ENCODE assay signal across 16 cellular contexts in the genomic region with DNA sequence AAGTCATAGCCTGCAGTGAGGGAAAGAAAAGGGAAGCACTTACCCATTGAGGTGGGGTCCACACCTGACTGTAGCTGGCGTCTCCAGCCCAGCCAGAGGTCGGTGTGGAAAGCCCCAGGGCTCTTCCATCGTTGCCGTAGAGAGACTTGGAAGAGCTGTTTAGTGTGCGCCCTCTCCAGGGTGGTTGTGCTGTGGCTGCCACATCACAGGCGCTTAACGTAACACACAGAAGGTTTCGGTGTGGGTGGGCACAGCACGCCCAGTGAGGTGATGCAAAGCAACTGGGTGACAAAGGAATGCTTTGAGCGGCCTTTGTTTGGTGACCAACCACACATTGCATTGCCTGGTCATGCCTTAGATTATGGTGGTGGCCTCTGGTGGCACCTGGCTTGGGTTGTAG. TPM values are rescaled to one million over a fixed set of nuclear protein-coding genes. Genes with fewer than 3 reads are reported as not detected.
A peak's percentile ranks its signal among the peaks of the same experiment; 100 is the strongest.
DNase-seq lines count a peak whose midpoint lies in the region; ATAC-seq and TF ChIP-seq lines count a peak whose summit lies in the region.
"Had no signal": no experiment of that assay in that cellular context is flagged by ENCODE, and none has a peak within 500 bp of the region (broad histone marks: within the 10 kb centered on the region; RNA-seq: fewer than 3 reads in every experiment).

No MANE protein-coding gene starts in this region.

- H2AFZ ChIP-seq in mammary epithelial cell (ENCODE audit: low read depth, low read length): no peak overlapping the region
- no peak overlapping the region for H2AFZ ChIP-seq in neuronal stem cell (ENCODE audit: low read length)

- H3K27me3 ChIP-seq in GM06990 (replicated peaks; ENCODE audit: control insufficient read depth, insufficient read depth, low read length): no peaks in the 10 kb centered on the region
- H3K27me3 ChIP-seq in mammary epithelial cell (ENCODE audit: insufficient read depth, low read length): no peaks in the 10 kb centered on the region
- no peaks in the 10 kb centered on the region for H3K27me3 ChIP-seq in neuronal stem cell (ENCODE audit: control insufficient read depth in 3 of 3, insufficient read depth in 3 of 3, low read depth in 1 of 3, low read length in 3 of 3)
- H3K27me3 ChIP-seq: BE2C had no signal

- H3K27ac ChIP-seq in mammary epithelial cell (ENCODE audit: insufficient read depth, low read depth, low read length): no peak overlapping the region
- no peak overlapping the region for H3K27ac ChIP-seq in neuronal stem cell (replicated peaks; ENCODE audit: low read length)

- no peaks in the 10 kb centered on the region for H3K79me2 ChIP-seq in mammary epithelial cell (ENCODE audit: insufficient read depth, low read length)

- H3K4me2 ChIP-seq in mammary epithelial cell (ENCODE audit: insufficient read depth, low read depth, low read length) (no peak overlapping the region), neuronal stem cell (ENCODE audit: insufficient read depth, low read length, poor library complexity, severe bottlenecking) (no peak overlapping the region)

- intact Hi-C loops in mammary epithelial cell (cut with micrococcal nuclease): no loop called here

- no peaks in the 10 kb centered on the region for H4K20me1 ChIP-seq in mammary epithelial cell (ENCODE audit: insufficient read depth, low read length)

- H3K27me3 Mint-ChIP-seq in memory B cell: no peaks in the 10 kb centered on the region
- H3K27me3 Mint-ChIP-seq: CD4-positive, alpha-beta memory T cell had no signal

- no peak overlapping the region for H3K4ac ChIP-seq in neuronal stem cell (ENCODE audit: low read length)

- H3K36me3 Mint-ChIP-seq in memory B cell: peaks cover 36% of the 10 kb centered on the region

- no peak overlapping the region for H3K4me3 Mint-ChIP-seq in memory B cell
- H3K4me3 Mint-ChIP-seq: CD4-positive, alpha-beta memory T cell had no signal

- H2BK12ac ChIP-seq in neuronal stem cell (ENCODE audit: low read length): no peak overlapping the region

- H3K9me3 ChIP-seq in mammary epithelial cell (replicated peaks; ENCODE audit: insufficient read depth, low read length) (no peaks in the 10 kb centered on the region), neuronal stem cell (replicated peaks in 1 of 2; ENCODE audit: control insufficient read depth in 2 of 2, insufficient read depth in 1 of 2, low read depth in 1 of 2, low read length in 2 of 2) (peaks cover 2 to 9% of the 10 kb centered on the region in 2 donors)
- H3K9me3 ChIP-seq: BE2C had no signal

- peaks cover 7% of the 10 kb centered on the region for H3K9me3 Mint-ChIP-seq in memory B cell

- DNase-seq in GM06990 (ENCODE audit: extremely low read depth, insufficient read length): peak; percentile 68
- peak; percentile 36 for DNase-seq in GM12864 (ENCODE audit: low read depth)
- no peak for DNase-seq in memory B cell (ENCODE audit: low spot score in 2 of 2)
- DNase-seq in mammary epithelial cell: no peak
- DNase-seq in erythroblast (lab: John Stamatoyannopoulos, UW): no peak
- DNase-seq in neuronal stem cell (ENCODE audit: low spot score): no peak
- DNase-seq in NCI-H82 (lab: John Stamatoyannopoulos, UW): no peak
- DNase-seq: BE2C; CD4-positive, alpha-beta memory T cell; DMS79 treated with DMSO at 0.1 percent for 48 hours; KBM-7; NCI-H146; NCI-H2107; NCI-H69; PC-3 had no signal

- ATAC-seq in HG03066 (IDR thresholded peaks at IDR 0.05; ENCODE audit: low read depth, unreplicated experiment): peak; percentile 60
- ATAC-seq in memory B cell (ENCODE audit: low read depth): peak; percentile 84
- ATAC-seq: PC-3 had no signal

- H4K8ac ChIP-seq in neuronal stem cell (ENCODE audit: low read depth, low read length): no peak overlapping the region

- WGBS in mammary epithelial cell (ENCODE audit: low coverage, missing lambda C conversion rate): 95% methylated on average over 10 of the region's 10 CpGs
- WGBS in neuronal stem cell (ENCODE audit: extremely low coverage in 2 of 2, insufficient read length in 2 of 2, insufficient replicate concordance in 1 of 2), 2 donors: no CpG with 5 or more reads among the region's 10 CpGs

- H3K79me1 ChIP-seq in neuronal stem cell (ENCODE audit: low read depth, low read length): no peaks in the 10 kb centered on the region

- no peaks in the 10 kb centered on the region for H3K4me1 Mint-ChIP-seq in memory B cell

- no peak overlapping the region for H4K91ac ChIP-seq in neuronal stem cell (ENCODE audit: low read depth, low read length, poor library complexity)

- H3K4me1 ChIP-seq in mammary epithelial cell (ENCODE audit: insufficient read depth, low read length): no peaks in the 10 kb centered on the region
- H3K4me1 ChIP-seq in neuronal stem cell (ENCODE audit: control insufficient read depth in 2 of 2, insufficient read depth in 1 of 2, low read depth in 1 of 2, low read length in 2 of 2): peaks cover 2 to 23% of the 10 kb centered on the region in 2 donors
- H3K4me1 ChIP-seq: BE2C had no signal

- H3K18ac ChIP-seq in neuronal stem cell (ENCODE audit: low read length): no peak overlapping the region

- in situ Hi-C loops in mammary epithelial cell (cut with MboI; ENCODE audit: low sequenced_read_pairs in 2 of 2): no loop called here

- TF ChIP-seq CTCF in GM06990 (IDR thresholded peaks at IDR 0.05; ENCODE audit: insufficient read depth, low read length, poor library complexity, severe bottlenecking) (peak; percentile 3), GM12864 (IDR thresholded peaks at IDR 0.05; ENCODE audit: low read depth, low read length, missing control alignments) (peak; percentile 27), mammary epithelial cell (conservative IDR thresholded peaks at IDR 0.05 in 1 of 2, IDR thresholded peaks at IDR 0.05 in 1 of 2; ENCODE audit: extremely low read depth in 1 of 2, insufficient read depth in 1 of 2, low read depth in 1 of 2, low read length in 2 of 2) (no peak)

- H3K36me3 ChIP-seq in GM06990 (ENCODE audit: control insufficient read depth, insufficient read depth, low read length): peaks cover 6% of the 10 kb centered on the region
- H3K36me3 ChIP-seq in mammary epithelial cell (ENCODE audit: insufficient read depth, low read length): peaks cover 6% of the 10 kb centered on the region
- peaks cover 17 to 54% of the 10 kb centered on the region in 2 donors for H3K36me3 ChIP-seq in neuronal stem cell (replicated peaks in 1 of 2; ENCODE audit: control insufficient read depth in 2 of 2, insufficient read depth in 2 of 2, low read length in 2 of 2)
- H3K36me3 ChIP-seq: BE2C had no signal

- H2BK120ac ChIP-seq in neuronal stem cell (ENCODE audit: low read depth, low read length): no peak overlapping the region

- H3K27ac Mint-ChIP-seq in memory B cell: no peak overlapping the region

- dilution Hi-C loops in mammary epithelial cell (cut with HindIII; ENCODE audit: low sequenced_read_pairs): no loop called here

- H3K4me3 ChIP-seq in GM06990 (replicated peaks; ENCODE audit: low read depth, low read length) (no peak overlapping the region), GM12864 (ENCODE audit: low read depth, low read length) (no peak overlapping the region), mammary epithelial cell (replicated peaks in 1 of 3; ENCODE audit: insufficient read depth in 1 of 3, low read depth in 2 of 3, low read length in 3 of 3) (no peak overlapping the region), neuronal stem cell (ENCODE audit: low read length in 2 of 2) (no peak overlapping the region)

- no peak overlapping the region for H3K14ac ChIP-seq in neuronal stem cell (ENCODE audit: low read length)

- H3K23ac ChIP-seq in neuronal stem cell (ENCODE audit: low read depth, low read length, poor library complexity): no peak overlapping the region

- H2AK5ac ChIP-seq in neuronal stem cell (ENCODE audit: low read depth, low read length): no peak overlapping the region

- CTCF ChIA-PET in mammary epithelial cell (lab: Charles Lee; ENCODE audit: low non-redundant PET): no interaction called here

- no peak overlapping the region for H3K9ac ChIP-seq in mammary epithelial cell (ENCODE audit: insufficient read depth, low read length)
- no peak overlapping the region for H3K9ac ChIP-seq in neuronal stem cell (ENCODE audit: low read depth, low read length, poor library complexity)

- no TSS peak for BruUV-seq in mammary epithelial cell (replicated peaks; lab: Mats Ljungman, UMichigan)

- no peak overlapping the region for H2BK15ac ChIP-seq in neuronal stem cell (ENCODE audit: low read length)

- no peak for TF ChIP-seq POLR2A in erythroblast (IDR thresholded peaks at IDR 0.05; ENCODE audit: low read length)

- H2BK5ac ChIP-seq in neuronal stem cell (ENCODE audit: low read length): no peak overlapping the region

RNA-seq across cellular contexts. Expression of a gene that starts 36.8 kb away (rescaled TPM):
- total RNA-seq in mammary epithelial cell: 10 to 100 TPM; 24.7 to 36.2 TPM
- 13.3 TPM for polyA plus RNA-seq in mammary epithelial cell
- polyA minus RNA-seq in mammary epithelial cell: 36.9 TPM
- polyA plus RNA-seq in neuronal stem cell (2013, experiment 1 of 2): 22.0 TPM
- polyA plus RNA-seq in neuronal stem cell (2013, experiment 2 of 2): 22.3 TPM

Comparison
In these comparisons a context has a peak if more than half of its experiments do, and no peak if none do; other contexts are left out.
1. DNase-seq: peak in GM06990 (single experiment) and GM12864 (single experiment); none in memory B cell (0 of 2), mammary epithelial cell (single experiment), erythroblast (0 of 2), neuronal stem cell (single experiment) and NCI-H82 (single experiment).
2. CTCF ChIP-seq: peak in GM06990 (single experiment) and GM12864 (single experiment); none in mammary epithelial cell (0 of 2).